Comparison of ENCODE assay signal across 21 cellular contexts in genomic region chr1:182357913-182358312, GRCh38. TPM values are rescaled to one million over a fixed set of nuclear protein-coding genes. Genes with fewer than 3 reads are reported as not detected.
DNase-seq lines count a peak whose midpoint lies in the region; ATAC-seq, FAIRE-seq and TF ChIP-seq lines count a peak whose summit lies in the region.
"Had no signal": no experiment of that assay in that cellular context is flagged by ENCODE, and none has a peak within 500 bp of the region (broad histone marks: within the 10 kb centered on the region; RNA-seq: fewer than 3 reads in every experiment).

No MANE protein-coding gene starts in this region.

- no peak overlapping the region for H3K27ac ChIP-seq in K562 (ENCODE audit: extremely low read depth, low read depth, low read length)
- no peak overlapping the region for H3K27ac ChIP-seq in effector memory CD4-positive, alpha-beta T cell (ENCODE audit: insufficient read depth, low read length, poor library complexity, severe bottlenecking)
- H3K27ac ChIP-seq: A549, C4-2B, upper lobe of left lung had no signal

- no peak for FAIRE-seq in K562 (lab: Jason Lieb, UNC)
- FAIRE-seq: A549 had no signal

- no peak for TF ChIP-seq POLR2A in K562 (conservative IDR thresholded peaks at IDR 0.05)

- 61% methylated on average over 4 of the region's 4 CpGs for WGBS in K562 (ENCODE audit: insufficient coverage, low coverage, missing lambda C conversion rate)

- in situ Hi-C loops in K562 (cut with MboI) = no loop called here

- peaks cover 4% of the 10 kb centered on the region for H3K9me1 ChIP-seq in K562 (ENCODE audit: control insufficient read depth, insufficient read depth, low read length)

- peak overlapping the region; percentile 88; the same call in 1 of the 2 replicates for H2AFZ ChIP-seq in K562 (ENCODE audit: low read depth, low read length)

- ATAC-seq in left ventricle myocardium superior (peak; percentile 41), Right ventricle myocardium inferior (no peak), K562 (no peak)
- ATAC-seq: A549 had no signal

- peak overlapping the region in 1 of 2 experiments; percentile 49; a peak in 1 of 4 replicates for H3K9ac ChIP-seq in K562 (ENCODE audit: insufficient read depth in 1 of 2, low read depth in 2 of 2, low read length in 2 of 2)

- H3K4me2 ChIP-seq in K562 (ENCODE audit: insufficient read depth, low read length) = no peak overlapping the region
- H3K4me2 ChIP-seq: A549 had no signal

- no peak for TF ChIP-seq EP300 in K562 (IDR thresholded peaks at IDR 0.05; ENCODE audit: low read length)

- H3K4me1 ChIP-seq in K562 (replicated peaks in 1 of 2; ENCODE audit: control insufficient read depth in 2 of 2, insufficient read depth in 2 of 2, low read length in 2 of 2) = peaks cover 13 to 33% of the 10 kb centered on the region in 2 experiments
- H3K4me1 ChIP-seq in effector memory CD4-positive, alpha-beta T cell (ENCODE audit: control insufficient read depth, insufficient read depth, low read length, poor library complexity, severe bottlenecking) = no peaks in the 10 kb centered on the region
- H3K4me1 ChIP-seq: A549, upper lobe of left lung had no signal

- H3K4me3 ChIP-seq in K562 = no peak overlapping the region
- no peak overlapping the region for H3K4me3 ChIP-seq in effector memory CD4-positive, alpha-beta T cell (ENCODE audit: insufficient read depth, low read depth, low read length, poor library complexity, severe bottlenecking)
- H3K4me3 ChIP-seq: A549, upper lobe of left lung had no signal

- TF ChIP-seq CTCF in K562 (IDR thresholded peaks at IDR 0.05 in 2 of 3, conservative IDR thresholded peaks at IDR 0.05 in 1 of 3; ENCODE audit: insufficient read depth in 2 of 3, low read depth in 1 of 3, low read length in 3 of 3) = no peak

- DNase-seq in left ventricle myocardium superior (no peak), Right ventricle myocardium inferior (ENCODE audit: missing footprints) (no peak), NCI-H2171 treated with DMSO at 0.1 percent for 48 hours (lab: John Stamatoyannopoulos, UW) (peak; percentile 98), K562 (ENCODE audit: extremely low read depth in 1 of 4, low spot score in 3 of 4) (no peak), iPS-NIHi11 (ENCODE audit: low spot score) (no peak), posterior cingulate gyrus (no peak)
- DNase-seq in NK-92 treated with Interleukin-12 subunit alpha and Interleukin-12 subunit beta, amount 100 ng/mL, for 24 hours (lab: John Stamatoyannopoulos, UW) = no peak
- no peak for DNase-seq in effector memory CD4-positive, alpha-beta T cell
- DNase-seq: activated CD4-positive, alpha-beta T cell treated with anti-CD3 and anti-CD28 coated beads, Interleukin-2, amount 50 U/mL, for 4 hours; activated T-cell treated with anti-CD3 and anti-CD28 coated beads, Interleukin-2, amount 50 U/mL, for 1 hour; EL; stimulated activated CD4-positive, alpha-beta T cell treated with anti-CD3 and anti-CD28 coated beads, Interleukin-15, amount 100 ng/mL, for 24 hours; upper lobe of left lung had no signal

- no peaks in the 10 kb centered on the region for H3K27me3 ChIP-seq in K562 (ENCODE audit: control insufficient read depth in 2 of 2, insufficient read depth in 2 of 2, low read length in 2 of 2)
- no peaks in the 10 kb centered on the region for H3K27me3 ChIP-seq in effector memory CD4-positive, alpha-beta T cell (replicated peaks; ENCODE audit: control insufficient read depth, insufficient read depth, low read length, poor library complexity, severe bottlenecking)
- H3K27me3 ChIP-seq: upper lobe of left lung had no signal

- BruUV-seq in K562 (replicated peaks; lab: Mats Ljungman, UMichigan) = no TSS peak

- H4K20me1 ChIP-seq in K562 (replicated peaks; ENCODE audit: control insufficient read depth, insufficient read depth, low read length) = no peaks in the 10 kb centered on the region

- H3K36me3 ChIP-seq in K562 (ENCODE audit: control insufficient read depth, insufficient read depth, low read length) = no peaks in the 10 kb centered on the region
- no peaks in the 10 kb centered on the region for H3K36me3 ChIP-seq in effector memory CD4-positive, alpha-beta T cell (ENCODE audit: control insufficient read depth, insufficient read depth, low read length)
- H3K36me3 ChIP-seq: upper lobe of left lung had no signal

- POLR2A ChIA-PET in K562 (lab: Yijun Ruan, JAX) = interaction anchor here (0.8 to 2.1 kb wide), 6 partner anchors 10 to 160 kb away, joined by 3 to 9 read pairs (median 4); no protein-coding TSS in a partner anchor

- no peaks in the 10 kb centered on the region for H3K79me2 ChIP-seq in K562 (ENCODE audit: control insufficient read depth, insufficient read depth, low read length)

- H3K9me3 ChIP-seq in K562 (replicated peaks; ENCODE audit: control insufficient read depth, insufficient read depth, low read depth, low read length) = no peaks in the 10 kb centered on the region
- no peaks in the 10 kb centered on the region for H3K9me3 ChIP-seq in effector memory CD4-positive, alpha-beta T cell (ENCODE audit: control insufficient read depth, low read length)
- H3K9me3 ChIP-seq: A549, upper lobe of left lung had no signal

- intact Hi-C loops in left ventricle myocardium superior (cut with micrococcal nuclease) = no loop called here
- intact Hi-C loops in Right ventricle myocardium inferior (cut with DNase I) = no loop called here
- intact Hi-C loops in K562 (cut with micrococcal nuclease) = loop anchor here (2.0 kb wide), 1 partner anchor 31 kb away; no protein-coding TSS in a partner anchor
- intact Hi-C loops in posterior cingulate gyrus (cut with DNase I) = no loop called here

- CTCF ChIA-PET in K562 (lab: Yijun Ruan, JAX; ENCODE audit: low intra/inter-chr PET ratio) = no interaction called here

- TF ChIP-seq RAD21 in K562 (CRISPR knock-in tag; conservative IDR thresholded peaks at IDR 0.05 in 1 of 2, IDR thresholded peaks at IDR 0.05 in 1 of 2) = no peak

TF ChIP-seq in K562, 482 proteins besides CTCF, POLR2A, EP300 and RAD21 (continues in another document):
- TF ChIP-seq FOXK1 (CRISPR knock-in tag; IDR thresholded peaks at IDR 0.05; ENCODE audit: borderline replicate concordance) = no peak
- TF ChIP-seq MED1 (CRISPR knock-in tag; IDR thresholded peaks at IDR 0.05; ENCODE audit: borderline replicate concordance) = no peak
- TF ChIP-seq L3MBTL2 (IDR thresholded peaks at IDR 0.05) = no peak
- TF ChIP-seq SAFB2 (IDR thresholded peaks at IDR 0.05; ENCODE audit: borderline replicate concordance, low read depth, low read length, severe bottlenecking) = no peak

RNA-seq across cellular contexts. Expression of gene GLUL, which starts 33.7 kb away (rescaled TPM):
- total RNA-seq in left ventricle myocardium superior = 377 TPM
- total RNA-seq in Right ventricle myocardium inferior = 433 TPM
- total RNA-seq in K562 (2011; cell fraction: chromatin; rRNA removed; ENCODE audit: low replicate concordance) = 353 and 537 TPM in 2 replicates
- total RNA-seq in K562 (2011; cell fraction: nucleolus; rRNA removed) = 306 and 377 TPM in 2 replicates
- total RNA-seq in K562 (2011; cell fraction: nucleoplasm; rRNA removed) = 320 and 329 TPM in 2 replicates
- total RNA-seq in K562 (2014; rRNA removed) = 1,168 and 1,338 TPM in 2 replicates
- 978 and 1,172 TPM in 2 replicates for total RNA-seq in K562 (2014; rRNA removed; fragmentation: Illumina TruSeq; extraction: Trizol)
- 1,097 and 1,128 TPM in 2 replicates for total RNA-seq in K562 (2015; rRNA removed; fragmentation: Illumina TruSeq; extraction: Trizol)
- total RNA-seq in K562 (2021) = 1,495 and 1,708 TPM in 2 replicates
- 1,124 and 1,949 TPM in 2 replicates for polyA plus RNA-seq in K562 (2011; rRNA removed)
- polyA plus RNA-seq in K562 (2011; cell fraction: cytosol; rRNA removed) = 1,419 and 1,471 TPM in 2 replicates
- polyA plus RNA-seq in K562 (2011; cell fraction: nucleus; rRNA removed) = 1,593 and 1,917 TPM in 2 replicates
- 978 and 1,541 TPM in 2 replicates for polyA plus RNA-seq in K562 (2012)
- 1,620 and 1,897 TPM in 2 replicates for polyA plus RNA-seq in K562 (2014; fragmentation: Illumina TruSeq; extraction: Trizol)
- 1,000 to 10,000 TPM; 3,526 to 4,222 TPM for polyA plus RNA-seq in K562 (2014; fragmentation: Nextera tagmentation; extraction: Ambion mirVana)
- 1,054 and 1,088 TPM in 2 replicates for polyA plus RNA-seq in K562 (2014; rRNA removed)
- 1,787 and 2,204 TPM in 2 replicates for polyA minus RNA-seq in K562 (2011; rRNA and poly(A)+ RNA removed)
- 1,505 and 2,135 TPM in 2 replicates for polyA minus RNA-seq in K562 (2011; cell fraction: cytosol; rRNA and poly(A)+ RNA removed)
- polyA minus RNA-seq in K562 (2011; cell fraction: nucleus; rRNA and poly(A)+ RNA removed) = 254 and 603 TPM in 2 replicates

RNA-seq across cellular contexts. Expression of gene TEDDM1, which starts 42.6 kb away (rescaled TPM):
- total RNA-seq in left ventricle myocardium superior (not detected), Right ventricle myocardium inferior (not detected), K562 (2014; rRNA removed) (not detected in 2 replicates), K562 (2014; rRNA removed; fragmentation: Illumina TruSeq; extraction: Trizol) (not detected in 2 replicates), K562 (2015; rRNA removed; fragmentation: Illumina TruSeq; extraction: Trizol) (not detected in 2 replicates), K562 (2021) (not detected in 2 replicates)
- not detected in 2 replicates for total RNA-seq in K562 (2011; cell fraction: chromatin; rRNA removed; ENCODE audit: low replicate concordance)
- not detected in 2 replicates for total RNA-seq in K562 (2011; cell fraction: nucleolus; rRNA removed)
- not detected in 2 replicates for total RNA-seq in K562 (2011; cell fraction: nucleoplasm; rRNA removed)
- polyA plus RNA-seq in K562 (2011; rRNA removed) (not detected in 2 replicates), K562 (2014; fragmentation: Illumina TruSeq; extraction: Trizol) (not detected in 2 replicates), K562 (2014; fragmentation: Nextera tagmentation; extraction: Ambion mirVana) (not detected), K562 (2014; rRNA removed) (not detected in 2 replicates)
- polyA plus RNA-seq in K562 (2011; cell fraction: cytosol; rRNA removed) = not detected in 2 replicates
- polyA plus RNA-seq in K562 (2011; cell fraction: nucleus; rRNA removed) = not detected in 2 replicates
- 0.10 TPM in 1 of 2 replicates, not detected in the other for polyA plus RNA-seq in K562 (2012)
- polyA minus RNA-seq in K562 (2011; rRNA and poly(A)+ RNA removed) = not detected in 2 replicates
- not detected in 2 replicates for polyA minus RNA-seq in K562 (2011; cell fraction: cytosol; rRNA and poly(A)+ RNA removed)
- polyA minus RNA-seq in K562 (2011; cell fraction: nucleus; rRNA and poly(A)+ RNA removed) = not detected in 2 replicates
- total RNA-seq: epithelial cell of proximal tubule, glomerular endothelial cell, HT1080, LHCN-M2, lower leg skin, posterior vena cava, upper lobe of left lung had no signal
- polyA plus RNA-seq: A549 had no signal
